In the genomic region with DNA sequence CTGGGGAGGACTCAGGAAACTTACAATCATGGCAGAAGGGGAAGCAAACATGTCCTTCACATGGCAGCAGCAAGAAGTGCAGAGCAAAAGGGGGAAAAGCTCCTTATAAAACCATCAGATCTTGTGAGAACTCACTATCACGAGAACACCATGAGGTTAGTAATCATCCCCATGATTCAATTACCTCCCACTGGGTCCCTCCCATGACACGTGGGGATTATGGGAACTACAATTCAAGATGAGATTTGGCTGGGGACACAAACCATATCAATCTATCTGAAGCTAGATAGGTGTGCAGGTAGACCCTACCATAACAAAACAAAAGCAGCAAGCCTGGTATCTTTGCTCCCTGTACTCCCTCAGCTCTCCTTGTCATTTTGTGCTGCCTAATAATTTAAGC, we compare ENCODE assay signal across 15 cellular contexts. TPM values are rescaled to one million over a fixed set of nuclear protein-coding genes. Genes with fewer than 3 reads are reported as not detected.
DNase-seq lines count a peak whose midpoint lies in the region; TF ChIP-seq lines count a peak whose summit lies in the region.
"Not testable (repeated sequence)": the region's sequence is repeated elsewhere in the genome, so short reads cannot be mapped to it uniquely, and the experiment has no call there.
"Had no signal": no experiment of that assay in that cellular context is flagged by ENCODE, and none has a peak within 500 bp of the region (broad histone marks: within the 10 kb centered on the region; RNA-seq: fewer than 3 reads in every experiment).

No MANE protein-coding gene starts in this region.

- H3K18ac ChIP-seq in mesenchymal stem cell (ENCODE audit: low read depth in 1 of 2, low read length in 2 of 2), result not testable (repeated sequence)

- TF ChIP-seq CTCF in CD14-positive monocyte (IDR thresholded peaks at IDR 0.05); WERI-Rb-1 (IDR thresholded peaks at IDR 0.05; ENCODE audit: low read depth, low read length); nephron progenitor cell (IDR thresholded peaks at IDR 0.05): not testable (repeated sequence)

- H2BK120ac ChIP-seq in mesenchymal stem cell (ENCODE audit: low read depth, low read length), result not testable (repeated sequence)

- not testable (repeated sequence) for H3K27me3 Mint-ChIP-seq in CD14-positive monocyte (ENCODE audit: low read depth in 3 of 3); activated T-helper 2 cell treated with anti-CD3 and anti-CD28 coated beads, Interferon-gamma antibody, Interleukin-2, Interleukin-4, amounts not matched to agents 10 μg/mL and 5 μg/mL and 100 μg/mL, durations not matched to agents 14 hours and 24 hours and 36 hours (ENCODE audit: low read depth); dendritic cell treated with granulocyte-macrophage colony-stimulating factor and Interleukin-4, amounts not matched to agents 40 ng/mL and 50 ng/mL, for 4 days; nephron progenitor cell (ENCODE audit: low read depth, poor library complexity); stimulated activated naive CD8-positive, alpha-beta T cell treated with anti-CD3 and anti-CD28 coated beads, Interleukin-15, Interleukin-2, amounts not matched to agents 100 ng/mL and 50 ng/mL, for 24 hours

- not testable (repeated sequence) for H3K79me1 ChIP-seq in mesenchymal stem cell (replicated peaks; ENCODE audit: low read length, poor library complexity, severe bottlenecking)

- not testable (repeated sequence) for H3K9ac ChIP-seq in mesenchymal stem cell (ENCODE audit: low read length)

- H2AFZ ChIP-seq in mesenchymal stem cell (ENCODE audit: low read depth, low read length), result not testable (repeated sequence)

- peaks cover 20% of the 10 kb centered on the region for H3K4me1 ChIP-seq in mesenchymal stem cell (ENCODE audit: control insufficient read depth, insufficient read depth, low read depth, low read length)

- H3K4ac ChIP-seq in mesenchymal stem cell (ENCODE audit: low read depth in 1 of 2, low read length in 2 of 2), result not testable (repeated sequence)

- not testable (repeated sequence) for H3K9me3 ChIP-seq in WERI-Rb-1 (ENCODE audit: severe bottlenecking); mesenchymal stem cell (ENCODE audit: control insufficient read depth, low read length)

- not testable (repeated sequence) for H2BK5ac ChIP-seq in mesenchymal stem cell (ENCODE audit: low read depth, low read length, poor library complexity, severe bottlenecking)

- not testable (repeated sequence) for H3K4me3 ChIP-seq in WERI-Rb-1 (ENCODE audit: low read depth, low read length); mesenchymal stem cell (ENCODE audit: insufficient read depth in 1 of 2, low read depth in 1 of 2, low read length in 2 of 2)

- H3K14ac ChIP-seq in mesenchymal stem cell (ENCODE audit: low read length in 2 of 2), result not testable (repeated sequence)

- H3K4me1 Mint-ChIP-seq in CD14-positive monocyte (peaks cover 89% of the 10 kb centered on the region), nephron progenitor cell (peaks cover 43% of the 10 kb centered on the region)
- not testable (repeated sequence) for H3K4me1 Mint-ChIP-seq in activated T-helper 2 cell treated with anti-CD3 and anti-CD28 coated beads, Interferon-gamma antibody, Interleukin-2, Interleukin-4, amounts not matched to agents 10 μg/mL and 5 μg/mL and 100 μg/mL, durations not matched to agents 14 hours and 24 hours and 36 hours (ENCODE audit: low read depth); stimulated activated naive CD8-positive, alpha-beta T cell treated with anti-CD3 and anti-CD28 coated beads, Interleukin-15, Interleukin-2, amounts not matched to agents 100 ng/mL and 50 ng/mL, for 24 hours (ENCODE audit: low read depth)
- peaks cover 83% of the 10 kb centered on the region for H3K4me1 Mint-ChIP-seq in dendritic cell treated with granulocyte-macrophage colony-stimulating factor and Interleukin-4, amounts not matched to agents 40 ng/mL and 50 ng/mL, for 4 days (ENCODE audit: low read depth)

- 45% methylated on average over 2 of the region's 2 CpGs for whole genome bisulfite sequencing in mesenchymal stem cell

- not testable (repeated sequence) for H3K4me2 ChIP-seq in mesenchymal stem cell (ENCODE audit: low read length, poor library complexity, severe bottlenecking)

- not testable (repeated sequence) for H3K36me3 Mint-ChIP-seq in CD14-positive monocyte; dendritic cell treated with granulocyte-macrophage colony-stimulating factor and Interleukin-4, amounts not matched to agents 40 ng/mL and 50 ng/mL, for 4 days (ENCODE audit: low read depth)
- peaks cover 52% of the 10 kb centered on the region for H3K36me3 Mint-ChIP-seq in activated T-helper 2 cell treated with anti-CD3 and anti-CD28 coated beads, Interferon-gamma antibody, Interleukin-2, Interleukin-4, amounts not matched to agents 10 μg/mL and 5 μg/mL and 100 μg/mL, durations not matched to agents 14 hours and 24 hours and 36 hours (ENCODE audit: low read depth)
- H3K36me3 Mint-ChIP-seq in nephron progenitor cell (ENCODE audit: low read depth), result peaks cover 39% of the 10 kb centered on the region
- H3K36me3 Mint-ChIP-seq in stimulated activated naive CD8-positive, alpha-beta T cell treated with anti-CD3 and anti-CD28 coated beads, Interleukin-15, Interleukin-2, amounts not matched to agents 100 ng/mL and 50 ng/mL, for 24 hours (ENCODE audit: low read depth), result peaks cover 56% of the 10 kb centered on the region

- H3K27ac ChIP-seq in WERI-Rb-1 (peak overlapping the region; percentile 93), mesenchymal stem cell (ENCODE audit: low read length, poor library complexity, severe bottlenecking) (peak overlapping the region; percentile 6)

- H4K8ac ChIP-seq in mesenchymal stem cell (ENCODE audit: low read length), result not testable (repeated sequence)

- H2BK15ac ChIP-seq in mesenchymal stem cell (ENCODE audit: low read depth, poor library complexity, severe bottlenecking), result not testable (repeated sequence)

- H2BK12ac ChIP-seq in mesenchymal stem cell (ENCODE audit: low read length in 2 of 2), result not testable (repeated sequence)

- not testable (repeated sequence) for H3K4me3 Mint-ChIP-seq in CD14-positive monocyte; activated T-helper 2 cell treated with anti-CD3 and anti-CD28 coated beads, Interferon-gamma antibody, Interleukin-2, Interleukin-4, amounts not matched to agents 10 μg/mL and 5 μg/mL and 100 μg/mL, durations not matched to agents 14 hours and 24 hours and 36 hours (ENCODE audit: low read depth); dendritic cell treated with granulocyte-macrophage colony-stimulating factor and Interleukin-4, amounts not matched to agents 40 ng/mL and 50 ng/mL, for 4 days; nephron progenitor cell; stimulated activated naive CD8-positive, alpha-beta T cell treated with anti-CD3 and anti-CD28 coated beads, Interleukin-15, Interleukin-2, amounts not matched to agents 100 ng/mL and 50 ng/mL, for 24 hours

- H3K23ac ChIP-seq in mesenchymal stem cell (ENCODE audit: low read length in 2 of 2), result not testable (repeated sequence)

- peak overlapping the region; percentile 58 to 92 (median 79) for H3K27ac Mint-ChIP-seq in CD14-positive monocyte
- H3K27ac Mint-ChIP-seq in activated T-helper 2 cell treated with anti-CD3 and anti-CD28 coated beads, Interferon-gamma antibody, Interleukin-2, Interleukin-4, amounts not matched to agents 10 μg/mL and 5 μg/mL and 100 μg/mL, durations not matched to agents 14 hours and 24 hours and 36 hours, result peak overlapping the region; percentile 64
- peak overlapping the region; percentile 51 for H3K27ac Mint-ChIP-seq in dendritic cell treated with granulocyte-macrophage colony-stimulating factor and Interleukin-4, amounts not matched to agents 40 ng/mL and 50 ng/mL, for 4 days
- H3K27ac Mint-ChIP-seq in nephron progenitor cell, result peak overlapping the region; percentile 44
- peak overlapping the region; percentile 50 for H3K27ac Mint-ChIP-seq in stimulated activated naive CD8-positive, alpha-beta T cell treated with anti-CD3 and anti-CD28 coated beads, Interleukin-15, Interleukin-2, amounts not matched to agents 100 ng/mL and 50 ng/mL, for 24 hours

- intact Hi-C loops in CD14-positive monocyte (cut with micrococcal nuclease); activated T-helper 2 cell treated with anti-CD3 and anti-CD28 coated beads, Interferon-gamma antibody, Interleukin-2, Interleukin-4, amounts not matched to agents 10 μg/mL and 5 μg/mL and 100 μg/mL, durations not matched to agents 14 hours and 24 hours and 36 hours (cut with micrococcal nuclease); dendritic cell treated with granulocyte-macrophage colony-stimulating factor and Interleukin-4, amounts not matched to agents 40 ng/mL and 50 ng/mL, for 4 days (cut with micrococcal nuclease): not testable (repeated sequence)

- H4K91ac ChIP-seq in mesenchymal stem cell (ENCODE audit: low read length), result not testable (repeated sequence)

- not testable (repeated sequence) for H3K27me3 ChIP-seq in WERI-Rb-1 (ENCODE audit: insufficient read depth, low read depth, severe bottlenecking); mesenchymal stem cell (ENCODE audit: control insufficient read depth in 1 of 2, insufficient read depth in 1 of 2, low read length in 2 of 2)

- H3K36me3 ChIP-seq in WERI-Rb-1, result peaks cover 34% of the 10 kb centered on the region
- not testable (repeated sequence) for H3K36me3 ChIP-seq in mesenchymal stem cell (ENCODE audit: control insufficient read depth in 1 of 2, insufficient read depth in 2 of 2, low read depth in 1 of 2, low read length in 2 of 2)

- not testable (repeated sequence) for DNase-seq in CD14-positive monocyte (ENCODE audit: low spot score); activated T-helper 2 cell treated with anti-CD3 and anti-CD28 coated beads, Interferon-gamma antibody, Interleukin-2, Interleukin-4, amounts not matched to agents 10 μg/mL and 5 μg/mL and 100 μg/mL, durations not matched to agents 14 hours and 24 hours and 36 hours (ENCODE audit: low spot score); mesenchymal stem cell; nephron progenitor cell
- DNase-seq in NCI-H82 (lab: John Stamatoyannopoulos, UW), result peak; percentile 81
- DNase-seq in WERI-Rb-1, result peak; percentile 34

- not testable (repeated sequence) for H2AK5ac ChIP-seq in mesenchymal stem cell (ENCODE audit: low read length, severe bottlenecking)

- H3K9me3 Mint-ChIP-seq in CD14-positive monocyte; activated T-helper 2 cell treated with anti-CD3 and anti-CD28 coated beads, Interferon-gamma antibody, Interleukin-2, Interleukin-4, amounts not matched to agents 10 μg/mL and 5 μg/mL and 100 μg/mL, durations not matched to agents 14 hours and 24 hours and 36 hours; dendritic cell treated with granulocyte-macrophage colony-stimulating factor and Interleukin-4, amounts not matched to agents 40 ng/mL and 50 ng/mL, for 4 days; nephron progenitor cell; stimulated activated naive CD8-positive, alpha-beta T cell treated with anti-CD3 and anti-CD28 coated beads, Interleukin-15, Interleukin-2, amounts not matched to agents 100 ng/mL and 50 ng/mL, for 24 hours: not testable (repeated sequence)

RNA-seq across cellular contexts. Expression of gene AQP6, which starts 13.7 kb away (rescaled TPM):
- polyA plus RNA-seq in CD14-positive monocyte, result not detected
- not detected in 2 replicates for total RNA-seq in activated T-helper 2 cell treated with anti-CD3 and anti-CD28 coated beads, Interferon-gamma antibody, Interleukin-2, Interleukin-4, amounts not matched to agents 10 μg/mL and 5 μg/mL and 100 μg/mL, durations not matched to agents 14 hours and 24 hours and 36 hours
- polyA plus RNA-seq in mesenchymal stem cell (2013, experiment 1 of 2), result not detected
- not detected for polyA plus RNA-seq in mesenchymal stem cell (2013, experiment 2 of 2)
- total RNA-seq: CD4-positive, alpha-beta T cell; CD8-positive, alpha-beta memory T cell; GM12878; GM23248; H7 had no signal
- polyA plus RNA-seq: CD8-positive, alpha-beta memory T cell; GM12878; GM23248 had no signal

RNA-seq across cellular contexts. Expression of gene AQP5, which starts 24.8 kb away (rescaled TPM):
- not detected for polyA plus RNA-seq in CD14-positive monocyte
- not detected in 2 replicates for total RNA-seq in activated T-helper 2 cell treated with anti-CD3 and anti-CD28 coated beads, Interferon-gamma antibody, Interleukin-2, Interleukin-4, amounts not matched to agents 10 μg/mL and 5 μg/mL and 100 μg/mL, durations not matched to agents 14 hours and 24 hours and 36 hours
- 0.03 TPM for polyA plus RNA-seq in mesenchymal stem cell (2013, experiment 1 of 2)
- polyA plus RNA-seq in mesenchymal stem cell (2013, experiment 2 of 2), result not detected
- total RNA-seq: CD4-positive, alpha-beta T cell; CD8-positive, alpha-beta memory T cell; GM12878; GM23248 had no signal
- polyA plus RNA-seq: A549; CD8-positive, alpha-beta memory T cell; GM12878; GM23248 had no signal

RNA-seq across cellular contexts. Expression of gene AQP2, which starts 36.0 kb away (rescaled TPM):
- not detected for polyA plus RNA-seq in CD14-positive monocyte
- total RNA-seq in activated T-helper 2 cell treated with anti-CD3 and anti-CD28 coated beads, Interferon-gamma antibody, Interleukin-2, Interleukin-4, amounts not matched to agents 10 μg/mL and 5 μg/mL and 100 μg/mL, durations not matched to agents 14 hours and 24 hours and 36 hours, result not detected in 2 replicates
- polyA plus RNA-seq in mesenchymal stem cell (2013, experiment 1 of 2), result not detected
- polyA plus RNA-seq in mesenchymal stem cell (2013, experiment 2 of 2), result not detected
- total RNA-seq: CD4-positive, alpha-beta T cell; CD8-positive, alpha-beta memory T cell; GM12878; GM23248; H1; H7 had no signal
- polyA plus RNA-seq: A549; CD8-positive, alpha-beta memory T cell; GM12878; GM23248; H1 had no signal

RNA-seq across cellular contexts. Expression of gene RACGAP1, which starts 38.8 kb away (rescaled TPM):
- polyA plus RNA-seq in CD14-positive monocyte, result 1 to 10 TPM; 3.1 to 3.6 TPM
- 77.8 and 82.8 TPM in 2 replicates for total RNA-seq in activated T-helper 2 cell treated with anti-CD3 and anti-CD28 coated beads, Interferon-gamma antibody, Interleukin-2, Interleukin-4, amounts not matched to agents 10 μg/mL and 5 μg/mL and 100 μg/mL, durations not matched to agents 14 hours and 24 hours and 36 hours
- polyA plus RNA-seq in mesenchymal stem cell (2013, experiment 1 of 2), result 12.0 TPM
- 13.2 TPM for polyA plus RNA-seq in mesenchymal stem cell (2013, experiment 2 of 2)
